8 cellular contexts compared by ENCODE assay signal in genomic region chr4:121696140-121696640, GRCh38. TPM values are rescaled to one million over a fixed set of nuclear protein-coding genes. Genes with fewer than 3 reads are reported as not detected.
DNase-seq lines count a peak whose midpoint lies in the region; ATAC-seq, FAIRE-seq and TF ChIP-seq lines count a peak whose summit lies in the region.

No MANE protein-coding gene starts in this region.

- no peak for ATAC-seq in HG03342 (IDR thresholded peaks at IDR 0.05; ENCODE audit: unreplicated experiment)

- FAIRE-seq in GM19239 (lab: Jason Lieb, UNC), result peak; percentile 81
- FAIRE-seq in astrocyte (lab: Jason Lieb, UNC), result no peak

- H3K27me3 Mint-ChIP-seq in T-helper 2 cell treated with Interferon-gamma antibody and Interleukin-4, amounts not matched to agents 5 μg/mL and 100 μg/mL, for 36 hours (ENCODE audit: low read depth), result peaks cover 38% of the 10 kb centered on the region
- H3K27me3 Mint-ChIP-seq in astrocyte (ENCODE audit: low read depth, unreplicated experiment), result no peaks in the 10 kb centered on the region

- H3K9me3 Mint-ChIP-seq in T-helper 2 cell treated with Interferon-gamma antibody and Interleukin-4, amounts not matched to agents 5 μg/mL and 100 μg/mL, for 36 hours, result no peaks in the 10 kb centered on the region
- no peaks in the 10 kb centered on the region for H3K9me3 Mint-ChIP-seq in astrocyte (ENCODE audit: unreplicated experiment)

- peaks cover 53% of the 10 kb centered on the region for H3K79me2 ChIP-seq in astrocyte (ENCODE audit: insufficient read depth, low read length)

- H3K36me3 Mint-ChIP-seq in T-helper 2 cell treated with Interferon-gamma antibody and Interleukin-4, amounts not matched to agents 5 μg/mL and 100 μg/mL, for 36 hours (ENCODE audit: low read depth), result peaks cover 21% of the 10 kb centered on the region
- H3K36me3 Mint-ChIP-seq in astrocyte (ENCODE audit: low read depth, unreplicated experiment), result peaks cover 17% of the 10 kb centered on the region

- peak overlapping the region; percentile 94 for H3K4me3 Mint-ChIP-seq in T-helper 2 cell treated with Interferon-gamma antibody and Interleukin-4, amounts not matched to agents 5 μg/mL and 100 μg/mL, for 36 hours
- H3K4me3 Mint-ChIP-seq in astrocyte (ENCODE audit: unreplicated experiment), result peak overlapping the region; percentile 100

- no peaks in the 10 kb centered on the region for H3K27me3 ChIP-seq in astrocyte (ENCODE audit: insufficient read depth, low read length)

- no peak for TF ChIP-seq CTCF in astrocyte (IDR thresholded peaks at IDR 0.05; ENCODE audit: insufficient read depth, low read depth, low read length)

- H3K4me1 Mint-ChIP-seq in T-helper 2 cell treated with Interferon-gamma antibody and Interleukin-4, amounts not matched to agents 5 μg/mL and 100 μg/mL, for 36 hours (ENCODE audit: low read depth), result peaks cover 39% of the 10 kb centered on the region
- H3K4me1 Mint-ChIP-seq in astrocyte (ENCODE audit: low read depth, unreplicated experiment), result peaks cover 57% of the 10 kb centered on the region

- DNase-seq in AG08395 (ENCODE audit: low spot score) (peak; percentile 52), GM19239 (ENCODE audit: insufficient read length, low spot score) (peak; percentile 20), HT1080 (ENCODE audit: low read depth) (peak; percentile 76), astrocyte (ENCODE audit: low read depth) (peak; percentile 79), hippocampal formation (lab: John Stamatoyannopoulos, UW) (peak; percentile 49 to 60), renal cortical epithelial cell (ENCODE audit: low read depth) (peak; percentile 52)
- peak; percentile 67 for DNase-seq in T-helper 2 cell treated with Interferon-gamma antibody and Interleukin-4, amounts not matched to agents 5 μg/mL and 100 μg/mL, for 36 hours (ENCODE audit: low spot score)

- H3K27ac Mint-ChIP-seq in T-helper 2 cell treated with Interferon-gamma antibody and Interleukin-4, amounts not matched to agents 5 μg/mL and 100 μg/mL, for 36 hours, result peak overlapping the region; percentile 98
- H3K27ac Mint-ChIP-seq in astrocyte (ENCODE audit: unreplicated experiment), result peak overlapping the region; percentile 100

- H3K4me3 ChIP-seq in astrocyte (ENCODE audit: insufficient read depth, low read depth, low read length), result peak overlapping the region; percentile 100

- H4K20me1 ChIP-seq in astrocyte (ENCODE audit: insufficient read depth, low read length), result peaks cover 35% of the 10 kb centered on the region

- H3K36me3 ChIP-seq in astrocyte (ENCODE audit: insufficient read depth, low read length), result peaks cover 9% of the 10 kb centered on the region

- peaks cover 27% of the 10 kb centered on the region for H3K4me1 ChIP-seq in astrocyte (ENCODE audit: insufficient read depth, low read length)

- peak overlapping the region; percentile 90 for H3K4me2 ChIP-seq in astrocyte (ENCODE audit: low read length)

- H2AFZ ChIP-seq in astrocyte (ENCODE audit: low read depth, low read length), result peak overlapping the region; percentile 14

- no peaks in the 10 kb centered on the region for H3K9me3 ChIP-seq in astrocyte (ENCODE audit: insufficient read depth, low read depth, low read length)

- H3K9ac ChIP-seq in astrocyte (ENCODE audit: low read length), result peak overlapping the region; percentile 100

- H3K27ac ChIP-seq in astrocyte (ENCODE audit: low read depth, low read length), result peak overlapping the region; percentile 99

RNA-seq across cellular contexts. Expression of gene ANXA5, which starts 0.6 kb away (rescaled TPM):
- 489 and 521 TPM in 2 replicates for total RNA-seq in HT1080 (2014; rRNA removed; shearing (Covaris generic))
- polyA plus RNA-seq in HT1080 (2015; cell fraction: cytosol; rRNA removed), result 417 and 504 TPM in 2 replicates
- 490 and 564 TPM in 2 replicates for polyA plus RNA-seq in HT1080 (2015; cell fraction: nucleus; rRNA removed)
- total RNA-seq in astrocyte (682 and 793 TPM in 2 replicates), renal cortical epithelial cell (419 and 635 TPM in 2 replicates)

Comparison
In these comparisons a context has a peak if more than half of its experiments do, and no peak if none do; other contexts are left out.
1. DNase-seq: peak in every context shown above with its lines; median percentile 79 in astrocyte; 76 in HT1080; 67 in T-helper 2 cell treated with Interferon-gamma antibody and Interleukin-4, amounts not matched to agents 5 μg/mL and 100 μg/mL, for 36 hours; 54 in hippocampal formation; 52 in AG08395; 52 in renal cortical epithelial cell; 20 in GM19239.